In genomic region chr2:144472046-144472412, GRCh38 we compare ENCODE assay signal across 21 cellular contexts. TPM values are rescaled to one million over a fixed set of nuclear protein-coding genes. Genes with fewer than 3 reads are reported as not detected.
DNase-seq lines count a peak whose midpoint lies in the region; ATAC-seq and TF ChIP-seq lines count a peak whose summit lies in the region.
"Had no signal": no experiment of that assay in that cellular context is flagged by ENCODE, and none has a peak within 500 bp of the region (broad histone marks: within the 10 kb centered on the region; RNA-seq: fewer than 3 reads in every experiment).

No MANE protein-coding gene starts in this region.

- peaks cover 18% of the 10 kb centered on the region for H3K4me1 Mint-ChIP-seq in chondrocyte (ENCODE audit: low read depth)

- CTCF ChIA-PET in HEK293 (lab: Yijun Ruan, JAX) = no interaction called here

- H3K27ac Mint-ChIP-seq in chondrocyte (ENCODE audit: unreplicated experiment) = no peak overlapping the region
- H3K27ac Mint-ChIP-seq: CD4-positive, alpha-beta T cell had no signal

- H3K9ac ChIP-seq in SK-N-MC (ENCODE audit: insufficient read length) = no peak overlapping the region
- H3K9ac ChIP-seq: BLaER1 had no signal

- H3K4me3 ChIP-seq in HEK293 (ENCODE audit: low read depth, low read length) = no peak overlapping the region
- H3K4me3 ChIP-seq in SK-N-MC = no peak overlapping the region
- no peak overlapping the region for H3K4me3 ChIP-seq in dorsolateral prefrontal cortex
- H3K4me3 ChIP-seq: A549, BLaER1 had no signal

- peaks cover 2% of the 10 kb centered on the region for H3K36me3 Mint-ChIP-seq in chondrocyte (ENCODE audit: low read depth)

- H3K9me3 Mint-ChIP-seq in chondrocyte (ENCODE audit: low read depth) = no peaks in the 10 kb centered on the region
- H3K9me3 Mint-ChIP-seq: CD4-positive, alpha-beta T cell had no signal

- no peak for ATAC-seq in HG03469 (IDR thresholded peaks at IDR 0.05; ENCODE audit: unreplicated experiment)
- ATAC-seq: A549, PC-3 had no signal

- H3K4me3 Mint-ChIP-seq in chondrocyte (ENCODE audit: unreplicated experiment) = no peak overlapping the region
- H3K4me3 Mint-ChIP-seq: CD4-positive, alpha-beta T cell had no signal

- DNase-seq in SK-N-MC (ENCODE audit: low read depth, low spot score) = no peak
- DNase-seq in dorsolateral prefrontal cortex = no peak
- no peak for DNase-seq in substantia nigra (lab: John Stamatoyannopoulos, UW)
- DNase-seq in chondrocyte (ENCODE audit: low spot score) = no peak
- DNase-seq in AML-193 (lab: John Stamatoyannopoulos, UW) = no peak
- DNase-seq: CD4-positive, alpha-beta T cell; COR-L47; DMS 273 treated with DMSO at 0.1 percent for 48 hours; DMS79 treated with DMSO at 0.1 percent for 48 hours; NCI-H1048; NCI-H1417 treated with DMSO at 0.1 percent for 48 hours; NCI-H187; NCI-H2107; NCI-H446 treated with DMSO at 0.1 percent for 48 hours; NCI-H526 treated with DMSO at 0.1 percent for 48 hours; PC-3; Right ventricle myocardium superior had no signal

- H3K9me3 ChIP-seq in HEK293 (ENCODE audit: control insufficient read depth, insufficient read depth, low read depth, low read length) (no peaks in the 10 kb centered on the region), SK-N-MC (ENCODE audit: low read depth, low read length) (no peaks in the 10 kb centered on the region)
- H3K9me3 ChIP-seq: A549, BLaER1 had no signal

- no peaks in the 10 kb centered on the region for H3K27me3 ChIP-seq in dorsolateral prefrontal cortex
- H3K27me3 ChIP-seq: BLaER1 had no signal

- TF ChIP-seq CTCF in HEK293 (tag by site-specific recombination; IDR thresholded peaks at IDR 0.05) = no peak
- TF ChIP-seq CTCF in dorsolateral prefrontal cortex (IDR thresholded peaks at IDR 0.05 in 54 of 56, conservative IDR thresholded peaks at IDR 0.05 in 2 of 56; ENCODE audit: low read depth in 1 of 56, partially characterized antibody in 56 of 56) = no peak
- TF ChIP-seq CTCF in chondrocyte (IDR thresholded peaks at IDR 0.05) = no peak

- peaks cover 26% of the 10 kb centered on the region for H3K4me1 ChIP-seq in HEK293 (ENCODE audit: control insufficient read depth, insufficient read depth, low read length)

- intact Hi-C loops in dorsolateral prefrontal cortex (cut with DNase I) = no loop called here

- H3K27ac ChIP-seq in HEK293 (ENCODE audit: extremely low read depth, low read depth, low read length) = no peak overlapping the region
- H3K27ac ChIP-seq in SK-N-MC = peak overlapping the region; percentile 73; the same call in 1 of the 2 replicates
- H3K27ac ChIP-seq in dorsolateral prefrontal cortex = peak overlapping the region in 58 of 59 donors; percentile 69 to 99 (median 97)
- H3K27ac ChIP-seq in substantia nigra (ENCODE audit: low read depth, low read length, poor library complexity, severe bottlenecking) = peak overlapping the region; percentile 64
- H3K27ac ChIP-seq: A549 had no signal

- H3K36me3 ChIP-seq in HEK293 (ENCODE audit: control insufficient read depth in 2 of 2, insufficient read depth in 1 of 2, low read length in 2 of 2) = peaks cover 0 to 2% of the 10 kb centered on the region in 2 experiments; a peak in 1 of 3 replicates
- H3K36me3 ChIP-seq in SK-N-MC (ENCODE audit: insufficient read depth, low read length) = peaks cover 86% of the 10 kb centered on the region

- POLR2A ChIA-PET in HEK293 (lab: Yijun Ruan, JAX) = no interaction called here

- H3K27me3 Mint-ChIP-seq in chondrocyte (ENCODE audit: low read depth) = no peaks in the 10 kb centered on the region
- H3K27me3 Mint-ChIP-seq: CD4-positive, alpha-beta T cell had no signal

TF ChIP-seq in HEK293, 187 proteins besides CTCF, POLR2A, EP300 and RAD21:
- TF ChIP-seq ZXDB (tag by site-specific recombination; IDR thresholded peaks at IDR 0.05) (no peak), ZNF600 (tag by site-specific recombination; IDR thresholded peaks at IDR 0.05) (no peak), ZFHX2 (tag by site-specific recombination; conservative IDR thresholded peaks at IDR 0.05) (no peak), ZNF501 (tag by site-specific recombination; IDR thresholded peaks at IDR 0.05) (no peak)
- TF ChIP-seq, protein P1, sequence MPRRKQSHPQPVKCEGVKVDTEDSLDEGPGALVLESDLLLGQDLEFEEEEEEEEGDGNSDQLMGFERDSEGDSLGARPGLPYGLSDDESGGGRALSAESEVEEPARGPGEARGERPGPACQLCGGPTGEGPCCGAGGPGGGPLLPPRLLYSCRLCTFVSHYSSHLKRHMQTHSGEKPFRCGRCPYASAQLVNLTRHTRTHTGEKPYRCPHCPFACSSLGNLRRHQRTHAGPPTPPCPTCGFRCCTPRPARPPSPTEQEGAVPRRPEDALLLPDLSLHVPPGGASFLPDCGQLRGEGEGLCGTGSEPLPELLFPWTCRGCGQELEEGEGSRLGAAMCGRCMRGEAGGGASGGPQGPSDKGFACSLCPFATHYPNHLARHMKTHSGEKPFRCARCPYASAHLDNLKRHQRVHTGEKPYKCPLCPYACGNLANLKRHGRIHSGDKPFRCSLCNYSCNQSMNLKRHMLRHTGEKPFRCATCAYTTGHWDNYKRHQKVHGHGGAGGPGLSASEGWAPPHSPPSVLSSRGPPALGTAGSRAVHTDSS (tag by site-specific recombination; IDR thresholded peaks at IDR 0.05) = peak; percentile 94
- TF ChIP-seq, protein P2, sequence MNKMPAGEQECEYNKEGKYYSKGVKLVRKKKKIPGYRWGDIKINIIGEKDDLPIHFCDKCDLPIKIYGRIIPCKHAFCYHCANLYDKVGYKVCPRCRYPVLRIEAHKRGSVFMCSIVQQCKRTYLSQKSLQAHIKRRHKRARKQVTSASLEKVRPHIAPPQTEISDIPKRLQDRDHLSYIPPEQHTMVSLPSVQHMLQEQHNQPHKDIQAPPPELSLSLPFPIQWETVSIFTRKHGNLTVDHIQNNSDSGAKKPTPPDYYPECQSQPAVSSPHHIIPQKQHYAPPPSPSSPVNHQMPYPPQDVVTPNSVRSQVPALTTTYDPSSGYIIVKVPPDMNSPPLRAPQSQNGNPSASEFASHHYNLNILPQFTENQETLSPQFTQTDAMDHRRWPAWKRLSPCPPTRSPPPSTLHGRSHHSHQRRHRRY (tag by site-specific recombination; IDR thresholded peaks at IDR 0.05) = no peak
TF ChIP-seq in HEK293: peak in this region for 1.

RNA-seq across cellular contexts. Expression of gene ZEB2, which starts 47.9 kb away (rescaled TPM):
- total RNA-seq in dorsolateral prefrontal cortex (100 to 1,000 TPM; 160 to 942 (median 318) TPM), chondrocyte (55.5 to 104 TPM (median 95.4 TPM) in 3 replicates)
